In the genomic region with DNA sequence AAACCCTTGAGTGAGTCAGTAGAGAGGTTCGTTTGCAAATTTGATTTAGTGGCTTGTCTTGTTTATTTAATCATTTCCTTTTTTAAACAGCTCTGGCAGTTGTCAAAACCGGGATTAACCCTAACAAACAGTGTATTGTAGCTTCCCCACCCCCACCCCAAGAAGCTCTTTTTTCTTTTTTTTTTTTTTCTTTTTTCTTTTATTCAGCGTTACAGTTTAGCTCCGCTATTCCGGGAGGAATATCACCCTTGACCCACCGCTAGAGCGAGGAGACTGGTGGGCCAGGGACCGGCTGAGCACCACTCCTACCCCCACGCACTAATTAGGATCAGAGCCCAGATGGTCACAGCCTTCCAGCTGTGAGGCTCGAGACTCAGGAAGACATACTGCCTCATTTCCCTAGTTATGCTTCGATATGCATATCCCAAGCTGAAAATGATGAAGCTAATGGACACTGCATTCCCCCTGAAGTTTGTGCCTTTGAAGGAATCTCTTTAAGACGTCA, we compare ENCODE assay signal across 12 cellular contexts. TPM values are rescaled to one million over a fixed set of nuclear protein-coding genes. Genes with fewer than 3 reads are reported as not detected.
DNase-seq lines count a peak whose midpoint lies in the region; ATAC-seq and TF ChIP-seq lines count a peak whose summit lies in the region.
"Had no signal": no experiment of that assay in that cellular context is flagged by ENCODE, and none has a peak within 500 bp of the region (broad histone marks: within the 10 kb centered on the region; RNA-seq: fewer than 3 reads in every experiment).

No MANE protein-coding gene starts in this region.

- CTCF ChIA-PET in SK-N-SH (lab: Yijun Ruan, JAX) = interaction anchor here (1.2 kb wide), 1 partner anchor 60 kb away, joined by 6 read pairs; no protein-coding TSS in a partner anchor
- CTCF ChIA-PET in MCF 10A (lab: Yijun Ruan, JAX) = interaction anchor here (0.6 to 5.5 kb wide), 7 partner anchors 9 to 628 kb away, joined by 3 to 52 read pairs (median 4); no protein-coding TSS in a partner anchor

- no peak overlapping the region for H3K27ac ChIP-seq in SK-N-SH (ENCODE audit: low read depth in 2 of 2, low read length in 1 of 2)
- H3K27ac ChIP-seq in mesodermal cell (ENCODE audit: low read depth, low read length, severe bottlenecking) = no peak overlapping the region
- H3K27ac ChIP-seq in tibial artery = peak overlapping the region; percentile 84 to 91

- peaks cover 13% of the 10 kb centered on the region for H3K27me3 Mint-ChIP-seq in MCF 10A (ENCODE audit: insufficient read depth, unreplicated experiment)

- H3K4me2 ChIP-seq in SK-N-SH = peak overlapping the region; percentile 73; the same call in 1 of the 2 replicates

- 19% methylated on average over 12 of the region's 12 CpGs for WGBS in SK-N-SH (ENCODE audit: low lambda C conversion rate)
- 11 to 46% methylated on average over 4 to 10 of the region's 12 CpGs for WGBS in mesodermal cell (ENCODE audit: insufficient coverage in 2 of 2), 2 experiments

- TF ChIP-seq RAD21 in SK-N-SH (IDR thresholded peaks at IDR 0.05; ENCODE audit: low read length) = no peak

- no TSS peak for BruUV-seq in MCF 10A (replicated peaks; lab: Mats Ljungman, UMichigan)

- no peak overlapping the region for H3K27ac Mint-ChIP-seq in MCF 10A (ENCODE audit: low read depth, unreplicated experiment)
- H3K27ac Mint-ChIP-seq: natural killer cell had no signal

- no peak overlapping the region for H2AFZ ChIP-seq in SK-N-SH (ENCODE audit: low read depth)

- intact Hi-C loops in MCF 10A (cut with micrococcal nuclease) = loop anchor here (5.0 kb wide), 1 partner anchor 557 kb away; no protein-coding TSS in a partner anchor
- intact Hi-C loops in tibial artery (cut with DNase I; ENCODE audit: low total_unique reads) = loop anchor here (2.0 to 5.0 kb wide), 2 partner anchors 557 to 580 kb away; partner anchors contain the start of genes RCHY1 and THAP6

- TF ChIP-seq EP300 in SK-N-SH (IDR thresholded peaks at IDR 0.05; ENCODE audit: borderline replicate concordance in 1 of 2, low read depth in 1 of 2, low read length in 1 of 2) = no peak

- H3K79me2 ChIP-seq in SK-N-SH (ENCODE audit: insufficient read depth) = no peaks in the 10 kb centered on the region

- H3K4me3 Mint-ChIP-seq in MCF 10A (ENCODE audit: unreplicated experiment) = peak overlapping the region; percentile 76
- H3K4me3 Mint-ChIP-seq: natural killer cell had no signal

- POLR2A ChIA-PET in SK-N-SH (lab: Yijun Ruan, JAX) = no interaction called here
- POLR2A ChIA-PET in MCF 10A (lab: Yijun Ruan, JAX) = interaction anchor here (0.6 to 1.1 kb wide), 4 partner anchors 96 to 748 kb away, joined by 3 to 5 read pairs (median 3); partner anchors contain the start of genes RCHY1 and THAP6

- no peaks in the 10 kb centered on the region for H3K9me3 Mint-ChIP-seq in MCF 10A (ENCODE audit: unreplicated experiment)

- peaks cover 11% of the 10 kb centered on the region for H3K4me1 Mint-ChIP-seq in MCF 10A (ENCODE audit: insufficient read depth, unreplicated experiment)
- H3K4me1 Mint-ChIP-seq: natural killer cell had no signal

- no peaks in the 10 kb centered on the region for H3F3A ChIP-seq in SK-N-SH (replicated peaks; ENCODE audit: insufficient read depth)

- no peaks in the 10 kb centered on the region for H3K9me2 ChIP-seq in SK-N-SH

- H3K4me3 ChIP-seq in SK-N-SH (ENCODE audit: low read depth in 2 of 2, low read length in 1 of 2) = 0 out of 4 replicates have a peak overlapping the region, but pooled peaks of 1 of the 2 experiments have one; percentile 14
- peak overlapping the region; percentile 49 for H3K4me3 ChIP-seq in mesodermal cell (ENCODE audit: extremely low read depth, insufficient read depth, low read length, poor library complexity, severe bottlenecking)
- H3K4me3 ChIP-seq in tibial artery = peak overlapping the region; percentile 60 to 78

- H3K9me3 ChIP-seq in SK-N-SH (no peaks in the 10 kb centered on the region), mesodermal cell (ENCODE audit: control insufficient read depth, low read length) (no peaks in the 10 kb centered on the region), tibial artery (no peaks in the 10 kb centered on the region)

- DNase-seq in SK-N-SH = no peak
- DNase-seq in MCF 10A (ENCODE audit: unreplicated experiment) = no peak
- DNase-seq in tibial artery = no peak
- DNase-seq in middle frontal gyrus (ENCODE audit: extremely low spot score, low spot score) = no peak
- DNase-seq: activated CD8-positive, alpha-beta memory T cell treated with anti-CD3 and anti-CD28 coated beads, Interleukin-2, amount 50 U/mL, for 4 hours; effector CD8-positive, alpha-beta T cell; KG1; natural killer cell had no signal

- H3K36me3 Mint-ChIP-seq in MCF 10A (ENCODE audit: insufficient read depth, unreplicated experiment) = no peaks in the 10 kb centered on the region

- H3K27me3 ChIP-seq in SK-N-SH (ENCODE audit: insufficient read depth) (peaks cover 32% of the 10 kb centered on the region), tibial artery (no peaks in the 10 kb centered on the region)

- no peak for TF ChIP-seq CTCF in SK-N-SH (IDR thresholded peaks at IDR 0.05)
- TF ChIP-seq CTCF in MCF 10A (IDR thresholded peaks at IDR 0.05; ENCODE audit: unreplicated experiment) = no peak
- no peak for TF ChIP-seq CTCF in tibial artery (IDR thresholded peaks at IDR 0.05)

- H3K36me3 ChIP-seq in SK-N-SH (replicated peaks in 1 of 2; ENCODE audit: control insufficient read depth in 1 of 2, insufficient read depth in 2 of 2, low read length in 1 of 2) (no peaks in the 10 kb centered on the region), mesodermal cell (ENCODE audit: control insufficient read depth, insufficient read depth, low read length) (no peaks in the 10 kb centered on the region), tibial artery (no peaks in the 10 kb centered on the region)

- H3K9ac ChIP-seq in SK-N-SH = no peak overlapping the region

- H3K4me1 ChIP-seq in SK-N-SH (ENCODE audit: control insufficient read depth in 1 of 2, insufficient read depth in 2 of 2, low read depth in 1 of 2, low read length in 1 of 2) = no peaks in the 10 kb centered on the region
- peaks cover 18% of the 10 kb centered on the region for H3K4me1 ChIP-seq in mesodermal cell (ENCODE audit: control insufficient read depth, insufficient read depth, low read length, poor library complexity, severe bottlenecking)
- H3K4me1 ChIP-seq in tibial artery = peaks cover 0 to 48% (median 7%) of the 10 kb centered on the region in 4 donors

- ATAC-seq in SK-N-SH treated with all-trans-retinoic acid at 6 μM for 48 hours = no peak
- no peak for ATAC-seq in GM19452 (IDR thresholded peaks at IDR 0.05; ENCODE audit: unreplicated experiment)
- ATAC-seq in GM21737 (IDR thresholded peaks at IDR 0.05; ENCODE audit: unreplicated experiment) = no peak
- ATAC-seq: natural killer cell had no signal

- H4K20me1 ChIP-seq in SK-N-SH (ENCODE audit: insufficient read depth) = no peaks in the 10 kb centered on the region

TF ChIP-seq in SK-N-SH, 30 proteins besides CTCF, POLR2A, EP300 and RAD21 (continues in another document):
- TF ChIP-seq RCOR1 (IDR thresholded peaks at IDR 0.05; ENCODE audit: low read length) (no peak), TAF1 (IDR thresholded peaks at IDR 0.05; ENCODE audit: borderline replicate concordance, low read depth, low read length) (no peak), GATA2 (CRISPR knock-in tag; IDR thresholded peaks at IDR 0.05) (no peak), USF1 (IDR thresholded peaks at IDR 0.05; ENCODE audit: borderline replicate concordance, low read depth) (no peak), NRF1 (IDR thresholded peaks at IDR 0.05; ENCODE audit: low read depth, low read length) (no peak)
- TF ChIP-seq, protein P1, sequence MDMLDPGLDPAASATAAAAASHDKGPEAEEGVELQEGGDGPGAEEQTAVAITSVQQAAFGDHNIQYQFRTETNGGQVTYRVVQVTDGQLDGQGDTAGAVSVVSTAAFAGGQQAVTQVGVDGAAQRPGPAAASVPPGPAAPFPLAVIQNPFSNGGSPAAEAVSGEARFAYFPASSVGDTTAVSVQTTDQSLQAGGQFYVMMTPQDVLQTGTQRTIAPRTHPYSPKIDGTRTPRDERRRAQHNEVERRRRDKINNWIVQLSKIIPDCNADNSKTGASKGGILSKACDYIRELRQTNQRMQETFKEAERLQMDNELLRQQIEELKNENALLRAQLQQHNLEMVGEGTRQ (IDR thresholded peaks at IDR 0.05; ENCODE audit: borderline replicate concordance, low read depth, low read length) = no peak

TF ChIP-seq in SK-N-SH treated with all-trans-retinoic acid at 6 μM for 48 hours, 23 proteins besides CTCF, POLR2A, EP300 and RAD21 (continues in another document):
- TF ChIP-seq RARB (CRISPR knock-in tag; IDR thresholded peaks at IDR 0.05) (no peak), POU6F1 (CRISPR knock-in tag; IDR thresholded peaks at IDR 0.05; ENCODE audit: borderline replicate concordance, low read depth) (no peak), CSDC2 (CRISPR knock-in tag; IDR thresholded peaks at IDR 0.05) (no peak)
- TF ChIP-seq, protein P2, sequence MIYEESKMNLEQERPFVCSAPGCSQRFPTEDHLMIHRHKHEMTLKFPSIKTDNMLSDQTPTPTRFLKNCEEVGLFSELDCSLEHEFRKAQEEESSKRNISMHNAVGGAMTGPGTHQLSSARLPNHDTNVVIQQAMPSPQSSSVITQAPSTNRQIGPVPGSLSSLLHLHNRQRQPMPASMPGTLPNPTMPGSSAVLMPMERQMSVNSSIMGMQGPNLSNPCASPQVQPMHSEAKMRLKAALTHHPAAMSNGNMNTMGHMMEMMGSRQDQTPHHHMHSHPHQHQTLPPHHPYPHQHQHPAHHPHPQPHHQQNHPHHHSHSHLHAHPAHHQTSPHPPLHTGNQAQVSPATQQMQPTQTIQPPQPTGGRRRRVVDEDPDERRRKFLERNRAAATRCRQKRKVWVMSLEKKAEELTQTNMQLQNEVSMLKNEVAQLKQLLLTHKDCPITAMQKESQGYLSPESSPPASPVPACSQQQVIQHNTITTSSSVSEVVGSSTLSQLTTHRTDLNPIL (CRISPR knock-in tag; IDR thresholded peaks at IDR 0.05; ENCODE audit: low read depth) = no peak

RNA-seq across cellular contexts. Expression of gene PARM1, which starts 2.0 kb away (rescaled TPM):
- not detected in 2 replicates for polyA plus RNA-seq in SK-N-SH (2012; rRNA removed)
- under 0.01 TPM in 1 of 2 replicates, not detected in the other for polyA plus RNA-seq in SK-N-SH (2012; cell fraction: cytosol; rRNA removed)
- 0.02 TPM in 2 replicates for polyA plus RNA-seq in SK-N-SH (2012; cell fraction: nucleus; rRNA removed)
- total RNA-seq in MCF 10A (2022) = 0.58 and 1.4 TPM in 2 replicates
- 7.6 TPM for polyA plus RNA-seq in mesodermal cell (2013, experiment 1 of 2)
- 10.5 TPM for polyA plus RNA-seq in mesodermal cell (2013, experiment 2 of 2)

Comparison
In these comparisons a context has a peak if more than half of its experiments do, and no peak if none do; other contexts are left out.
1. H3K27ac ChIP-seq: peak in tibial artery (2 of 2); none in SK-N-SH (0 of 2) and mesodermal cell (single experiment).